In genomic region chr1:220271706-220272046, GRCh38 we compare ENCODE assay signal across 1 cellular context.
TF ChIP-seq lines count a peak whose summit lies in the region.

No MANE protein-coding gene starts in this region.

TF ChIP-seq in K562, 482 proteins besides CTCF, POLR2A, EP300 and RAD21 (continued from another document and continues in another):
- no peak for TF ChIP-seq HMBOX1 (IDR thresholded peaks at IDR 0.05)
- TF ChIP-seq SAFB (IDR thresholded peaks at IDR 0.05; ENCODE audit: borderline replicate concordance, low read depth, low read length) = no peak
- no peak for TF ChIP-seq TAF9B (IDR thresholded peaks at IDR 0.05; ENCODE audit: partially characterized antibody)
- TF ChIP-seq IRF9 (tag; IDR thresholded peaks at IDR 0.05) = no peak
- TF ChIP-seq ERF (CRISPR knock-in tag; IDR thresholded peaks at IDR 0.05) = no peak
- no peak for TF ChIP-seq NR0B1 (IDR thresholded peaks at IDR 0.05; ENCODE audit: partially characterized antibody)
- peak in 1 of 2 experiments; percentile 63; a peak in 1 of 4 replicates for TF ChIP-seq HDAC1 (IDR thresholded peaks at IDR 0.05)
- no peak for TF ChIP-seq CXXC5 (CRISPR knock-in tag; IDR thresholded peaks at IDR 0.05)
- TF ChIP-seq ZNF655 (CRISPR knock-in tag; IDR thresholded peaks at IDR 0.05) = no peak
- peak; percentile 26 to 32 for TF ChIP-seq AFF1 (IDR thresholded peaks at IDR 0.05; ENCODE audit: low read depth in 1 of 2, partially characterized antibody in 2 of 2)
- TF ChIP-seq ZKSCAN1 (IDR thresholded peaks at IDR 0.05; ENCODE audit: low read depth, low read length) = no peak
- no peak for TF ChIP-seq MTA3 (IDR thresholded peaks at IDR 0.05; ENCODE audit: borderline replicate concordance)
- no peak for TF ChIP-seq FUS (optimal IDR thresholded peaks at IDR 0.05; ENCODE audit: low read depth, low read length)
- TF ChIP-seq KAT8 (IDR thresholded peaks at IDR 0.05; ENCODE audit: low read depth) = no peak
- no peak for TF ChIP-seq HDAC6 (IDR thresholded peaks at IDR 0.05; ENCODE audit: low read depth, low read length)
- 0 out of 2 replicates have a peak, but pooled peaks have one; percentile 47 for TF ChIP-seq MIER1 (IDR thresholded peaks at IDR 0.05; ENCODE audit: low read depth)
- TF ChIP-seq ARNT (IDR thresholded peaks at IDR 0.05) = no peak
- TF ChIP-seq MYNN (IDR thresholded peaks at IDR 0.05) = no peak
- no peak for TF ChIP-seq MYNN (CRISPR knock-in tag; IDR thresholded peaks at IDR 0.05)
- TF ChIP-seq POLR2AphosphoS5 (IDR thresholded peaks at IDR 0.05; ENCODE audit: control insufficient read depth, insufficient read depth, low read depth, low read length) = no peak
- TF ChIP-seq GABPA (tag; conservative IDR thresholded peaks at IDR 0.05; ENCODE audit: low read depth) = no peak
- TF ChIP-seq SUPT5H (IDR thresholded peaks at IDR 0.05) = no peak
- TF ChIP-seq POLR2G (IDR thresholded peaks at IDR 0.05; ENCODE audit: low read depth, low read length) = no peak
- TF ChIP-seq GTF3C2 (IDR thresholded peaks at IDR 0.05; ENCODE audit: borderline replicate concordance, extremely low read depth, insufficient read length) = no peak
- no peak for TF ChIP-seq NFYB (IDR thresholded peaks at IDR 0.05; ENCODE audit: extremely low read depth, insufficient read length)
- no peak for TF ChIP-seq KDM4B (IDR thresholded peaks at IDR 0.05; ENCODE audit: borderline replicate concordance in 2 of 2, low read depth in 1 of 2)
- no peak for TF ChIP-seq GTF2A2 (tag; IDR thresholded peaks at IDR 0.05)
- no peak for TF ChIP-seq CCAR2 (IDR thresholded peaks at IDR 0.05; ENCODE audit: low read depth, low read length)
- no peak for TF ChIP-seq IFI16 (CRISPR knock-in tag; IDR thresholded peaks at IDR 0.05)
- no peak for TF ChIP-seq CAMTA2 (CRISPR knock-in tag; conservative IDR thresholded peaks at IDR 0.05)
- 0 out of 2 replicates have a peak, but pooled peaks have one; percentile 32 for TF ChIP-seq ZBTB5 (IDR thresholded peaks at IDR 0.05)
- TF ChIP-seq CHD2 (IDR thresholded peaks at IDR 0.05; ENCODE audit: low read depth, low read length) = 0 out of 2 replicates have a peak, but pooled peaks have one; percentile 2
- no peak for TF ChIP-seq FOXP1 (CRISPR knock-in tag; IDR thresholded peaks at IDR 0.05)
- no peak for TF ChIP-seq SMAD2 (IDR thresholded peaks at IDR 0.05; ENCODE audit: low read depth, low read length)
- no peak for TF ChIP-seq E2F4 (CRISPR knock-in tag; IDR thresholded peaks at IDR 0.05; ENCODE audit: low read depth)
- 0 out of 2 replicates have a peak, but pooled peaks have one; percentile 5 for TF ChIP-seq ZNF511 (CRISPR knock-in tag; IDR thresholded peaks at IDR 0.05)
- no peak for TF ChIP-seq FOXJ2 (tag; IDR thresholded peaks at IDR 0.05)
- TF ChIP-seq LCOR (CRISPR knock-in tag; IDR thresholded peaks at IDR 0.05) = no peak
- TF ChIP-seq CBFB (CRISPR knock-in tag; IDR thresholded peaks at IDR 0.05) = no peak
- TF ChIP-seq ASH1L (IDR thresholded peaks at IDR 0.05; ENCODE audit: borderline replicate concordance, low read depth, partially characterized antibody) = no peak
- TF ChIP-seq CBX2 (IDR thresholded peaks at IDR 0.05; ENCODE audit: insufficient read depth, low read length, poor library complexity, severe bottlenecking) = no peak
- TF ChIP-seq ZNF232 (CRISPR knock-in tag; IDR thresholded peaks at IDR 0.05) = no peak
- no peak for TF ChIP-seq ZC3H4 (CRISPR knock-in tag; IDR thresholded peaks at IDR 0.05; ENCODE audit: borderline replicate concordance)
- TF ChIP-seq THAP12 (CRISPR knock-in tag; IDR thresholded peaks at IDR 0.05) = no peak
- peak; percentile 25; the same call in 1 of the 2 replicates for TF ChIP-seq TEAD4 (IDR thresholded peaks at IDR 0.05; ENCODE audit: low read length)
- no peak for TF ChIP-seq TEAD4 (CRISPR knock-in tag; IDR thresholded peaks at IDR 0.05; ENCODE audit: borderline replicate concordance)
- no peak for TF ChIP-seq SETDB1 (IDR thresholded peaks at IDR 0.05; ENCODE audit: low read length)
- no peak for TF ChIP-seq THRAP3 (IDR thresholded peaks at IDR 0.05; ENCODE audit: borderline replicate concordance)
- no peak for TF ChIP-seq NCOA6 (IDR thresholded peaks at IDR 0.05)
- TF ChIP-seq TAF15 (IDR thresholded peaks at IDR 0.05; ENCODE audit: low read depth, low read length) = no peak
- no peak for TF ChIP-seq ZNF274 (IDR thresholded peaks at IDR 0.05; ENCODE audit: borderline replicate concordance, low read depth, low read length)
